ENCODE assay signal across 15 cellular contexts in genomic region chr10:8981277-8981676, GRCh38.
A peak's percentile ranks its signal among the peaks of the same experiment; 100 is the strongest.
DNase-seq lines count a peak whose midpoint lies in the region; ATAC-seq and TF ChIP-seq lines count a peak whose summit lies in the region.
"Had no signal": no experiment of that assay in that cellular context is flagged by ENCODE, and none has a peak within 500 bp of the region (broad histone marks: within the 10 kb centered on the region; RNA-seq: fewer than 3 reads in every experiment).

No MANE protein-coding gene starts in this region.

- TF ChIP-seq CTCF in activated CD8-positive, alpha-beta T cell treated with anti-CD3 and anti-CD28 coated beads for 36 hours (IDR thresholded peaks at IDR 0.05), result no peak

- peak; percentile 34 for ATAC-seq in activated CD8-positive, alpha-beta T cell treated with anti-CD3 and anti-CD28 coated beads for 36 hours
- no peak for ATAC-seq in activated CD8-positive, alpha-beta T cell treated with anti-CD3 and anti-CD28 coated beads, Interleukin-2, amount 10 ng/mL, durations not matched to agents 7 days and 5 days
- peak; percentile 78 for ATAC-seq in stimulated activated naive CD8-positive, alpha-beta T cell treated with anti-CD3 and anti-CD28 coated beads, Interleukin-15, Interleukin-2, amounts not matched to agents 100 U/mL and 50 U/mL, for 24 hours
- ATAC-seq in stimulated activated naive CD8-positive, alpha-beta T cell treated with anti-CD3 and anti-CD28 coated beads, Interleukin-15, amount 100 ng/mL, for 72 hours, result no peak

- peaks cover 14% of the 10 kb centered on the region for H3K4me1 Mint-ChIP-seq in activated CD8-positive, alpha-beta T cell treated with anti-CD3 and anti-CD28 coated beads for 36 hours (ENCODE audit: low read depth)
- no peaks in the 10 kb centered on the region for H3K4me1 Mint-ChIP-seq in activated CD8-positive, alpha-beta T cell treated with anti-CD3 and anti-CD28 coated beads, Interleukin-2, amount 10 ng/mL, durations not matched to agents 7 days and 5 days (ENCODE audit: low read depth)
- peaks cover 10% of the 10 kb centered on the region for H3K4me1 Mint-ChIP-seq in stimulated activated naive CD8-positive, alpha-beta T cell treated with anti-CD3 and anti-CD28 coated beads, Interleukin-15, amount 100 ng/mL, for 72 hours
- peaks cover 45% of the 10 kb centered on the region for H3K4me1 Mint-ChIP-seq in stimulated activated naive CD8-positive, alpha-beta T cell treated with anti-CD3 and anti-CD28 coated beads, Interleukin-15, Interleukin-2, amounts not matched to agents 100 ng/mL and 50 ng/mL, for 24 hours (ENCODE audit: low read depth)

- H3K4me3 Mint-ChIP-seq in activated CD8-positive, alpha-beta T cell treated with anti-CD3 and anti-CD28 coated beads for 36 hours, result no peak overlapping the region
- H3K4me3 Mint-ChIP-seq in activated CD8-positive, alpha-beta T cell treated with anti-CD3 and anti-CD28 coated beads, Interleukin-2, amount 10 ng/mL, durations not matched to agents 7 days and 5 days, result no peak overlapping the region
- H3K4me3 Mint-ChIP-seq in stimulated activated naive CD8-positive, alpha-beta T cell treated with anti-CD3 and anti-CD28 coated beads, Interleukin-15, amount 100 ng/mL, for 72 hours, result no peak overlapping the region
- no peak overlapping the region for H3K4me3 Mint-ChIP-seq in stimulated activated naive CD8-positive, alpha-beta T cell treated with anti-CD3 and anti-CD28 coated beads, Interleukin-15, Interleukin-2, amounts not matched to agents 100 ng/mL and 50 ng/mL, for 24 hours
- H3K4me3 Mint-ChIP-seq: CD4-positive, alpha-beta memory T cell; HFFc6 had no signal

- POLR2A ChIA-PET in activated CD8-positive, alpha-beta T cell treated with anti-CD3 and anti-CD28 coated beads for 36 hours (lab: Charles Lee), result interaction anchor here (0.6 kb wide), 1 partner anchor 234 kb away, joined by 3 read pairs; no protein-coding TSS in a partner anchor
- POLR2A ChIA-PET in activated CD8-positive, alpha-beta T cell treated with anti-CD3 and anti-CD28 coated beads, Interleukin-2, amount 10 ng/mL, durations not matched to agents 7 days and 5 days (lab: Charles Lee), result no interaction called here

- intact Hi-C loops in activated CD8-positive, alpha-beta T cell treated with anti-CD3 and anti-CD28 coated beads for 36 hours (cut with micrococcal nuclease), result no loop called here

- peaks cover 3% of the 10 kb centered on the region for H3K9me3 Mint-ChIP-seq in activated CD8-positive, alpha-beta T cell treated with anti-CD3 and anti-CD28 coated beads for 36 hours
- no peaks in the 10 kb centered on the region for H3K9me3 Mint-ChIP-seq in activated CD8-positive, alpha-beta T cell treated with anti-CD3 and anti-CD28 coated beads, Interleukin-2, amount 10 ng/mL, durations not matched to agents 7 days and 5 days (ENCODE audit: insufficient read depth)
- no peaks in the 10 kb centered on the region for H3K9me3 Mint-ChIP-seq in stimulated activated naive CD8-positive, alpha-beta T cell treated with anti-CD3 and anti-CD28 coated beads, Interleukin-15, amount 100 ng/mL, for 72 hours
- H3K9me3 Mint-ChIP-seq in stimulated activated naive CD8-positive, alpha-beta T cell treated with anti-CD3 and anti-CD28 coated beads, Interleukin-15, Interleukin-2, amounts not matched to agents 100 ng/mL and 50 ng/mL, for 24 hours, result peaks cover 13% of the 10 kb centered on the region

- DNase-seq in activated CD8-positive, alpha-beta T cell treated with anti-CD3 and anti-CD28 coated beads for 36 hours, result no peak
- DNase-seq in activated CD8-positive, alpha-beta T cell treated with anti-CD3 and anti-CD28 coated beads, Interleukin-2, amount 10 ng/mL, durations not matched to agents 7 days and 5 days, result no peak
- DNase-seq in stimulated activated naive CD8-positive, alpha-beta T cell treated with anti-CD3 and anti-CD28 coated beads, Interleukin-15, Interleukin-2, amounts not matched to agents 100 U/mL and 50 U/mL, for 24 hours, result no peak
- no peak for DNase-seq in stimulated activated naive CD8-positive, alpha-beta T cell treated with anti-CD3 and anti-CD28 coated beads, Interleukin-15, amount 100 ng/mL, for 72 hours
- no peak for DNase-seq in hippocampal formation (lab: John Stamatoyannopoulos, UW)
- DNase-seq: C1 segment of cervical spinal cord; Calu3; CD4-positive, alpha-beta memory T cell; COR-L47; DMS53; DMS79 treated with DMSO at 0.1 percent for 48 hours; GF-D8; GOT3; HFFc6 had no signal

- CTCF ChIA-PET in activated CD8-positive, alpha-beta T cell treated with anti-CD3 and anti-CD28 coated beads for 36 hours (lab: Charles Lee), result interaction anchor here (1.0 to 1.1 kb wide), 2 partner anchors 14 to 187 kb away, joined by 3 read pairs; no protein-coding TSS in a partner anchor
- CTCF ChIA-PET in activated CD8-positive, alpha-beta T cell treated with anti-CD3 and anti-CD28 coated beads, Interleukin-2, amount 10 ng/mL, durations not matched to agents 7 days and 5 days (lab: Charles Lee), result no interaction called here

- peak overlapping the region; percentile 72 for H3K27ac Mint-ChIP-seq in activated CD8-positive, alpha-beta T cell treated with anti-CD3 and anti-CD28 coated beads for 36 hours
- H3K27ac Mint-ChIP-seq in activated CD8-positive, alpha-beta T cell treated with anti-CD3 and anti-CD28 coated beads, Interleukin-2, amount 10 ng/mL, durations not matched to agents 7 days and 5 days, result no peak overlapping the region
- H3K27ac Mint-ChIP-seq in stimulated activated naive CD8-positive, alpha-beta T cell treated with anti-CD3 and anti-CD28 coated beads, Interleukin-15, amount 100 ng/mL, for 72 hours, result peak overlapping the region in 1 of 2 donors; percentile 16
- H3K27ac Mint-ChIP-seq in stimulated activated naive CD8-positive, alpha-beta T cell treated with anti-CD3 and anti-CD28 coated beads, Interleukin-15, Interleukin-2, amounts not matched to agents 100 ng/mL and 50 ng/mL, for 24 hours, result peak overlapping the region; percentile 62
- H3K27ac Mint-ChIP-seq: HFFc6 had no signal

- H3K36me3 Mint-ChIP-seq in activated CD8-positive, alpha-beta T cell treated with anti-CD3 and anti-CD28 coated beads for 36 hours (ENCODE audit: low read depth), result peaks cover 3% of the 10 kb centered on the region
- no peaks in the 10 kb centered on the region for H3K36me3 Mint-ChIP-seq in activated CD8-positive, alpha-beta T cell treated with anti-CD3 and anti-CD28 coated beads, Interleukin-2, amount 10 ng/mL, durations not matched to agents 7 days and 5 days (ENCODE audit: low read depth)
- peaks cover 8% of the 10 kb centered on the region for H3K36me3 Mint-ChIP-seq in stimulated activated naive CD8-positive, alpha-beta T cell treated with anti-CD3 and anti-CD28 coated beads, Interleukin-15, Interleukin-2, amounts not matched to agents 100 ng/mL and 50 ng/mL, for 24 hours (ENCODE audit: low read depth)
- H3K36me3 Mint-ChIP-seq: CD4-positive, alpha-beta memory T cell had no signal

- no peaks in the 10 kb centered on the region for H3K27me3 Mint-ChIP-seq in activated CD8-positive, alpha-beta T cell treated with anti-CD3 and anti-CD28 coated beads for 36 hours
- H3K27me3 Mint-ChIP-seq in activated CD8-positive, alpha-beta T cell treated with anti-CD3 and anti-CD28 coated beads, Interleukin-2, amount 10 ng/mL, durations not matched to agents 7 days and 5 days (ENCODE audit: low read depth), result no peaks in the 10 kb centered on the region
- no peaks in the 10 kb centered on the region for H3K27me3 Mint-ChIP-seq in stimulated activated naive CD8-positive, alpha-beta T cell treated with anti-CD3 and anti-CD28 coated beads, Interleukin-15, amount 100 ng/mL, for 72 hours
- no peaks in the 10 kb centered on the region for H3K27me3 Mint-ChIP-seq in stimulated activated naive CD8-positive, alpha-beta T cell treated with anti-CD3 and anti-CD28 coated beads, Interleukin-15, Interleukin-2, amounts not matched to agents 100 ng/mL and 50 ng/mL, for 24 hours

Comparison
In these comparisons a context has a peak if more than half of its experiments do, and no peak if none do; other contexts are left out.
1. ATAC-seq: peak in activated CD8-positive, alpha-beta T cell treated with anti-CD3 and anti-CD28 coated beads for 36 hours (single experiment) and stimulated activated naive CD8-positive, alpha-beta T cell treated with anti-CD3 and anti-CD28 coated beads, Interleukin-15, Interleukin-2, amounts not matched to agents 100 U/mL and 50 U/mL, for 24 hours (single experiment); none in activated CD8-positive, alpha-beta T cell treated with anti-CD3 and anti-CD28 coated beads, Interleukin-2, amount 10 ng/mL, durations not matched to agents 7 days and 5 days (single experiment) and stimulated activated naive CD8-positive, alpha-beta T cell treated with anti-CD3 and anti-CD28 coated beads, Interleukin-15, amount 100 ng/mL, for 72 hours (single experiment).